ENCODE assay signal across 14 cellular contexts in the genomic region with DNA sequence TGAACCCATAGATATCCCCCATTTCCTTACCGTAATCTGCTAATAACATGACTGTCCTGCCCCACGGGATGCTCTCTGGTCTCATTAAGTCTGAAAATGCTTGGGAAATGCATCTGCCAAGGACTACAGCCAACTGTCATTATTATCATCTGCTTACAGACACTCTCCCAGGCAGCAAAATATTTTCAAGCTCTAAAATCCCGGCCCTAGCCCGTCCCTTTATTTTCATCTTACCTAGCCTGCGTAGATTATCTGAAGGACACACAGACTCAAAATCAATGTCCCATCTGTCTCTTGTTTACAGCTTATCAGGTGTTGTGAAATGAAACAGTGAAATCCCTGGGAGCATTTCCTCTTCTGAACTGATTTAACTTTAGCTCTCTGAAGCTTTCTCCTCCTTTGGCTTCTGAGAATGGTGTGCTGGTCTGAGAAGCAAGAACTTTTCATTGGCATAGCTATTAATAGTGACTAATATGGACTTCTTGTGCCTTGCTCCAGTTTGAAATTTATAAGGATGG.
DNase-seq lines count a peak whose midpoint lies in the region; ATAC-seq and TF ChIP-seq lines count a peak whose summit lies in the region.
"Had no signal": no experiment of that assay in that cellular context is flagged by ENCODE, and none has a peak within 500 bp of the region (broad histone marks: within the 10 kb centered on the region; RNA-seq: fewer than 3 reads in every experiment).

No MANE protein-coding gene starts in this region.

- DNase-seq in GM23248 = peak; percentile 63
- DNase-seq in cardiac fibroblast (ENCODE audit: low read depth in 2 of 2) = peak; percentile 29 to 57
- DNase-seq in activated CD4-positive, alpha-beta memory T cell treated with anti-CD3 and anti-CD28 coated beads for 36 hours = no peak
- DNase-seq in GM13976 (ENCODE audit: low spot score) = no peak
- DNase-seq in activated T-cell treated with anti-CD3 and anti-CD28 coated beads for 4 hours = no peak
- no peak for DNase-seq in activated T-cell treated with anti-CD3 and anti-CD28 coated beads, Interleukin-2, amount 50 U/mL, for 4 hours
- DNase-seq: amygdala; CD8-positive, alpha-beta T cell; NCI-H2081; stimulated activated CD4-positive, alpha-beta T cell treated with anti-CD3 and anti-CD28 coated beads, Interleukin-1b, Interleukin-23, amount 100 ng/mL, for 48 hours had no signal

- H2AFZ ChIP-seq in GM23248 = peak overlapping the region; percentile 53; the same call in 1 of the 2 replicates

- H3K9me2 ChIP-seq in GM23248 (ENCODE audit: insufficient read depth) = no peaks in the 10 kb centered on the region

- H3K9me3 Mint-ChIP-seq in activated CD4-positive, alpha-beta memory T cell treated with anti-CD3 and anti-CD28 coated beads for 36 hours = no peaks in the 10 kb centered on the region
- H3K9me3 Mint-ChIP-seq in activated T-cell treated with anti-CD3 and anti-CD28 coated beads, Interleukin-2, amount 50 U/mL, for 4 hours = no peaks in the 10 kb centered on the region
- H3K9me3 Mint-ChIP-seq: CD8-positive, alpha-beta T cell had no signal

- in situ Hi-C loops in GM23248 (cut with MboI) = no loop called here
- in situ Hi-C loops in GM13976 (cut with MboI; ENCODE audit: low sequenced_read_pairs, unreplicated experiment) = no loop called here

- no peak overlapping the region for H3K4me3 Mint-ChIP-seq in activated CD4-positive, alpha-beta memory T cell treated with anti-CD3 and anti-CD28 coated beads for 36 hours
- H3K4me3 Mint-ChIP-seq in activated T-cell treated with anti-CD3 and anti-CD28 coated beads, Interleukin-2, amount 50 U/mL, for 4 hours = no peak overlapping the region
- H3K4me3 Mint-ChIP-seq: CD8-positive, alpha-beta T cell; stimulated activated memory B cell treated with anti-CD40 and anti-IgM and Interleukin-4, amounts not matched to agents 10 μg/mL and 1 μg/mL and 100 μg/mL, for 72 hours had no signal

- H3K27me3 Mint-ChIP-seq in activated CD4-positive, alpha-beta memory T cell treated with anti-CD3 and anti-CD28 coated beads for 36 hours = peaks cover 12% of the 10 kb centered on the region
- peaks cover 2% of the 10 kb centered on the region for H3K27me3 Mint-ChIP-seq in activated T-cell treated with anti-CD3 and anti-CD28 coated beads, Interleukin-2, amount 50 U/mL, for 4 hours (ENCODE audit: low read depth)
- H3K27me3 Mint-ChIP-seq: stimulated activated memory B cell treated with anti-CD40 and anti-IgM and Interleukin-4, amounts not matched to agents 10 μg/mL and 1 μg/mL and 100 μg/mL, for 72 hours had no signal

- TF ChIP-seq CTCF in cardiac fibroblast (IDR thresholded peaks at IDR 0.05; ENCODE audit: low read depth, low read length) (no peak), GM13976 (IDR thresholded peaks at IDR 0.05; ENCODE audit: borderline replicate concordance, control extremely low read depth, extremely low read depth, insufficient read depth, missing control alignments) (no peak)

- H3K4me3 ChIP-seq in GM23248 (no peak overlapping the region), cardiac fibroblast (replicated peaks in 1 of 2; ENCODE audit: low read depth in 2 of 2, low read length in 2 of 2) (no peak overlapping the region), skeletal muscle tissue (ENCODE audit: low read length in 3 of 3) (no peak overlapping the region)
- H3K4me3 ChIP-seq: HAP-1 had no signal

- ATAC-seq in activated T-cell treated with anti-CD3 and anti-CD28 coated beads, Interleukin-2, amount 50 U/mL, for 4 hours = no peak
- ATAC-seq: CD8-positive, alpha-beta T cell; stimulated activated memory B cell treated with anti-CD40 and anti-IgM and Interleukin-4, amounts not matched to agents 10 μg/mL and 1 μg/mL and 100 μg/mL, for 72 hours had no signal

- peak overlapping the region; percentile 60; the same call in 1 of the 2 replicates for H3K9ac ChIP-seq in GM23248
- no peak overlapping the region for H3K9ac ChIP-seq in skeletal muscle tissue (ENCODE audit: low read depth in 1 of 3, low read length in 3 of 3)

- no peak overlapping the region for H3K4me2 ChIP-seq in GM23248 (ENCODE audit: unreplicated experiment)

- H3K9me3 ChIP-seq in GM23248 (ENCODE audit: low read depth) (no peaks in the 10 kb centered on the region), skeletal muscle tissue (ENCODE audit: control insufficient read depth in 3 of 3, low read length in 3 of 3) (no peaks in the 10 kb centered on the region)
- H3K9me3 ChIP-seq: HAP-1 had no signal

- CTCF ChIA-PET in activated CD4-positive, alpha-beta memory T cell treated with anti-CD3 and anti-CD28 coated beads for 36 hours (lab: Charles Lee) = no interaction called here

- intact Hi-C loops in activated CD4-positive, alpha-beta memory T cell treated with anti-CD3 and anti-CD28 coated beads for 36 hours (cut with micrococcal nuclease) = no loop called here

- H3K36me3 ChIP-seq in GM23248 (ENCODE audit: low read depth) (no peaks in the 10 kb centered on the region), skeletal muscle tissue (ENCODE audit: control insufficient read depth in 3 of 3, insufficient read depth in 3 of 3, low read length in 3 of 3) (no peaks in the 10 kb centered on the region)
- H3K36me3 ChIP-seq: HAP-1 had no signal

- H3K27me3 ChIP-seq in GM23248 (replicated peaks; ENCODE audit: insufficient read depth) (no peaks in the 10 kb centered on the region), layer of hippocampus (ENCODE audit: control insufficient read depth, insufficient read depth, low read length) (no peaks in the 10 kb centered on the region), skeletal muscle tissue (ENCODE audit: control insufficient read depth in 3 of 3, insufficient read depth in 3 of 3, low read length in 3 of 3) (peaks cover 0 to 5% (median 0%) of the 10 kb centered on the region in 3 donors)

- WGBS in GM23248 (ENCODE audit: low coverage in 1 of 2, low lambda C conversion rate in 2 of 2, missing lambda C conversion rate in 2 of 2), 2 experiments = 31 to 32% methylated on average over 5 of the region's 5 CpGs

- H3K79me2 ChIP-seq in GM23248 (ENCODE audit: insufficient read depth) = no peaks in the 10 kb centered on the region

- H3K27ac ChIP-seq in GM23248 (peak overlapping the region; percentile 70), layer of hippocampus (ENCODE audit: low read depth, low read length) (peak overlapping the region; percentile 39), skeletal muscle tissue (ENCODE audit: low read depth, low read length) (peak overlapping the region; percentile 15)

- H4K20me1 ChIP-seq in GM23248 (ENCODE audit: insufficient read depth) = no peaks in the 10 kb centered on the region

- H3K4me1 Mint-ChIP-seq in activated CD4-positive, alpha-beta memory T cell treated with anti-CD3 and anti-CD28 coated beads for 36 hours (ENCODE audit: low read depth) = no peaks in the 10 kb centered on the region
- H3K4me1 Mint-ChIP-seq in activated T-cell treated with anti-CD3 and anti-CD28 coated beads, Interleukin-2, amount 50 U/mL, for 4 hours (ENCODE audit: low read depth) = no peaks in the 10 kb centered on the region
- H3K4me1 Mint-ChIP-seq: stimulated activated memory B cell treated with anti-CD40 and anti-IgM and Interleukin-4, amounts not matched to agents 10 μg/mL and 1 μg/mL and 100 μg/mL, for 72 hours had no signal

- POLR2A ChIA-PET in activated CD4-positive, alpha-beta memory T cell treated with anti-CD3 and anti-CD28 coated beads for 36 hours (lab: Charles Lee) = no interaction called here

- H3K4me1 ChIP-seq in GM23248 (ENCODE audit: insufficient read depth) = peaks cover 20% of the 10 kb centered on the region
- peaks cover 3 to 9% (median 5%) of the 10 kb centered on the region in 3 donors for H3K4me1 ChIP-seq in skeletal muscle tissue (ENCODE audit: control insufficient read depth in 3 of 3, insufficient read depth in 3 of 3, low read length in 3 of 3)
- H3K4me1 ChIP-seq: HAP-1 had no signal

- H3K36me3 Mint-ChIP-seq in activated CD4-positive, alpha-beta memory T cell treated with anti-CD3 and anti-CD28 coated beads for 36 hours = no peaks in the 10 kb centered on the region
- no peaks in the 10 kb centered on the region for H3K36me3 Mint-ChIP-seq in activated T-cell treated with anti-CD3 and anti-CD28 coated beads, Interleukin-2, amount 50 U/mL, for 4 hours (ENCODE audit: insufficient read depth)
- H3K36me3 Mint-ChIP-seq: CD8-positive, alpha-beta T cell; stimulated activated memory B cell treated with anti-CD40 and anti-IgM and Interleukin-4, amounts not matched to agents 10 μg/mL and 1 μg/mL and 100 μg/mL, for 72 hours had no signal

- peaks cover 13% of the 10 kb centered on the region; the same call in 1 of the 2 replicates for H3F3A ChIP-seq in GM23248 (ENCODE audit: insufficient read depth)

- H3K27ac Mint-ChIP-seq in activated CD4-positive, alpha-beta memory T cell treated with anti-CD3 and anti-CD28 coated beads for 36 hours = no peak overlapping the region
- H3K27ac Mint-ChIP-seq: CD8-positive, alpha-beta T cell; stimulated activated memory B cell treated with anti-CD40 and anti-IgM and Interleukin-4, amounts not matched to agents 10 μg/mL and 1 μg/mL and 100 μg/mL, for 72 hours had no signal

Comparison
In these comparisons a context has a peak if more than half of its experiments do, and no peak if none do; other contexts are left out.
1. DNase-seq: peak in GM23248 (single experiment) and cardiac fibroblast (2 of 2); none in activated CD4-positive, alpha-beta memory T cell treated with anti-CD3 and anti-CD28 coated beads for 36 hours (single experiment), GM13976 (single experiment), activated T-cell treated with anti-CD3 and anti-CD28 coated beads for 4 hours (single experiment) and activated T-cell treated with anti-CD3 and anti-CD28 coated beads, Interleukin-2, amount 50 U/mL, for 4 hours (single experiment).
2. H3K27ac ChIP-seq: peak in every context shown above with its lines; median percentile 70 in GM23248; 39 in layer of hippocampus; 15 in skeletal muscle tissue.